8 cellular contexts compared by ENCODE assay signal in the genomic region with DNA sequence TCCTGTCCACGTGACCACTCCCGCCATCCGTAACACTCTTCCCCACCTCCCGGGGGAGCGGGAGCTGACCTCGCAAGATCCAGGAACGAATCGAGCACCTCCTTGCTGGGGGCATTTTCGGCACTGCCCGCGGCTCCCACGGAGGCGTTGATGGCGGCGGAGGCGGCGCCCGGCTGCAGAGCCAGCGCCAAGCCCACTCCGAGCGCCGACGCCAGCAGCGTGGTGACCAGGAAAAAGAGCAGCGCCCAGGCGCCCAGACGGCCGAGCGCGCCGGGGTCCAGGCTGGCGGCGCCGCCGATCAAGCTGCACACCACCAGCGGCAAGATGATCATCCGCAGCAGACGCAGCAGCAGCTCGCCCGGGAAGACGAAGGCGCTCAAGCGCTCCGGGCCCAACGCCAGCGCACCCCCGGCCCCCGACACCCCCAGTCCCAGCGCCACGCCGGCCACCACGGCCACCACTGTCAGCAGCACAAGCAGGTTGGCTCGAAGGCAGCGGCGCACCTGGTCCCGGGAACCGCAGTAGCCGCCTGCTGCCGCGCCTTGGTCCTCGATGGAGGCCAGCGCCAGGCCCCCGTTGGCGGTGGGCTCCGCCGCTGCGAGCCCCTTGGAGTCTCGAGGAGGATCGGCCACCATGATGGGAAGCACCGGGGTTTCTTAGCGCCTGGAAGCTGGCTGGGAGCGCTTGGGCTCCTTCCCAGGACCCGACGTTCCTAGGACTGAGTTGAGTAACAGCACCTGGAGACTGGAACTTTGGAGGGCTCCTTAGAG. TPM values are rescaled to one million over a fixed set of nuclear protein-coding genes. Genes with fewer than 3 reads are reported as not detected.
A peak's percentile ranks its signal among the peaks of the same experiment; 100 is the strongest.
DNase-seq lines count a peak whose midpoint lies in the region.

No MANE protein-coding gene starts in this region.

- no peaks in the 10 kb centered on the region for H3K9me3 ChIP-seq in CD8-positive, alpha-beta memory T cell (ENCODE audit: low read length)

- H3K4me1 Mint-ChIP-seq in CD8-positive, alpha-beta memory T cell = peaks cover 58 to 69% (median 68%) of the 10 kb centered on the region in 3 donors
- peaks cover 52% of the 10 kb centered on the region for H3K4me1 Mint-ChIP-seq in T-helper 2 cell treated with Interferon-gamma antibody and Interleukin-4, amounts not matched to agents 5 μg/mL and 100 μg/mL, for 36 hours (ENCODE audit: low read depth)

- no peaks in the 10 kb centered on the region for H3K27me3 ChIP-seq in CD8-positive, alpha-beta memory T cell (ENCODE audit: insufficient read depth, low read length, poor library complexity, severe bottlenecking)

- H3K27me3 Mint-ChIP-seq in CD8-positive, alpha-beta memory T cell = no peaks in the 10 kb centered on the region
- peaks cover 2% of the 10 kb centered on the region for H3K27me3 Mint-ChIP-seq in T-helper 2 cell treated with Interferon-gamma antibody and Interleukin-4, amounts not matched to agents 5 μg/mL and 100 μg/mL, for 36 hours (ENCODE audit: low read depth)

- POLR2A ChIA-PET in CD8-positive, alpha-beta memory T cell (lab: Charles Lee) = interaction anchor here (0.8 to 1.9 kb wide), 4 partner anchors 33 to 187 kb away, joined by 3 to 11 read pairs (median 8); no protein-coding TSS in a partner anchor

- peak overlapping the region; percentile 88 for H3K4me3 ChIP-seq in CD8-positive, alpha-beta memory T cell (ENCODE audit: low read length)

- peaks cover 0 to 15% (median 2%) of the 10 kb centered on the region in 3 donors for H3K36me3 Mint-ChIP-seq in CD8-positive, alpha-beta memory T cell
- H3K36me3 Mint-ChIP-seq in T-helper 2 cell treated with Interferon-gamma antibody and Interleukin-4, amounts not matched to agents 5 μg/mL and 100 μg/mL, for 36 hours (ENCODE audit: low read depth) = peaks cover 43% of the 10 kb centered on the region

- peak overlapping the region; percentile 95 to 100 (median 96) for H3K27ac Mint-ChIP-seq in CD8-positive, alpha-beta memory T cell
- H3K27ac Mint-ChIP-seq in T-helper 2 cell treated with Interferon-gamma antibody and Interleukin-4, amounts not matched to agents 5 μg/mL and 100 μg/mL, for 36 hours = peak overlapping the region; percentile 90

- H3K36me3 ChIP-seq in CD8-positive, alpha-beta memory T cell (ENCODE audit: insufficient read depth, low read length) = peaks cover 4% of the 10 kb centered on the region

- H3K9me3 Mint-ChIP-seq in CD8-positive, alpha-beta memory T cell = no peaks in the 10 kb centered on the region
- no peaks in the 10 kb centered on the region for H3K9me3 Mint-ChIP-seq in T-helper 2 cell treated with Interferon-gamma antibody and Interleukin-4, amounts not matched to agents 5 μg/mL and 100 μg/mL, for 36 hours

- peak overlapping the region; percentile 92 for H3K27ac ChIP-seq in CD8-positive, alpha-beta memory T cell (ENCODE audit: low read depth, low read length)

- H3K4me3 Mint-ChIP-seq in CD8-positive, alpha-beta memory T cell = peak overlapping the region; percentile 87 to 97 (median 92)
- H3K4me3 Mint-ChIP-seq in T-helper 2 cell treated with Interferon-gamma antibody and Interleukin-4, amounts not matched to agents 5 μg/mL and 100 μg/mL, for 36 hours = peak overlapping the region; percentile 92

- H3K4me1 ChIP-seq in CD8-positive, alpha-beta memory T cell (ENCODE audit: insufficient read depth, low read length) = peaks cover 54% of the 10 kb centered on the region

- CTCF ChIA-PET in CD8-positive, alpha-beta memory T cell (lab: Charles Lee) = interaction anchor here (1.2 to 4.4 kb wide), 6 partner anchors 21 to 53 kb away, joined by 3 to 16 read pairs (median 12); no protein-coding TSS in a partner anchor

- DNase-seq in CD8-positive, alpha-beta memory T cell = peak in 4 of 5 donors; percentile 25 to 62 (median 28)
- peak; percentile 75 for DNase-seq in HuH-7.5 (ENCODE audit: low spot score)
- peak; percentile 41 for DNase-seq in T-helper 2 cell treated with Interferon-gamma antibody and Interleukin-4, amounts not matched to agents 5 μg/mL and 100 μg/mL, for 36 hours (ENCODE audit: low spot score)
- DNase-seq in central memory CD4-positive, alpha-beta T cell = peak; percentile 24
- peak; percentile 76 for DNase-seq in kidney tubule cell (ENCODE audit: low spot score)
- DNase-seq in stimulated activated CD4-positive, alpha-beta T cell treated with anti-CD3 and anti-CD28 coated beads, Interleukin-2, amount 100 ng/mL, for 24 hours = peak; percentile 48 to 55
- DNase-seq in NCI-H1436 treated with DMSO at 0.1 percent for 48 hours (lab: John Stamatoyannopoulos, UW) = no peak
- DNase-seq in medulla oblongata (ENCODE audit: extremely low spot score) = no peak

RNA-seq across cellular contexts. Expression of a gene that starts 0.9 kb away (rescaled TPM):
- 100 to 1,000 TPM; 377 to 380 TPM for total RNA-seq in CD8-positive, alpha-beta memory T cell
- 19.1 TPM for polyA plus RNA-seq in CD8-positive, alpha-beta memory T cell

RNA-seq across cellular contexts. Expression of a gene that starts 41.3 kb away (rescaled TPM):
- total RNA-seq in CD8-positive, alpha-beta memory T cell = 10 to 100 TPM; 68.8 to 70.4 TPM
- 23.2 TPM for polyA plus RNA-seq in CD8-positive, alpha-beta memory T cell

RNA-seq across cellular contexts. Expression of a gene that starts 41.7 kb away (rescaled TPM):
- 10 to 100 TPM; 21.6 to 24.4 TPM for total RNA-seq in CD8-positive, alpha-beta memory T cell
- 6.4 TPM for polyA plus RNA-seq in CD8-positive, alpha-beta memory T cell

Comparison
In these comparisons a context has a peak if more than half of its experiments do, and no peak if none do; other contexts are left out.
1. DNase-seq: peak in CD8-positive, alpha-beta memory T cell (4 of 5), HuH-7.5 (single experiment), T-helper 2 cell treated with Interferon-gamma antibody and Interleukin-4, amounts not matched to agents 5 μg/mL and 100 μg/mL, for 36 hours (single experiment), central memory CD4-positive, alpha-beta T cell (single experiment), kidney tubule cell (single experiment) and stimulated activated CD4-positive, alpha-beta T cell treated with anti-CD3 and anti-CD28 coated beads, Interleukin-2, amount 100 ng/mL, for 24 hours (2 of 2); none in NCI-H1436 treated with DMSO at 0.1 percent for 48 hours (single experiment) and medulla oblongata (single experiment).